23 cellular contexts compared by ENCODE assay signal in the genomic region with DNA sequence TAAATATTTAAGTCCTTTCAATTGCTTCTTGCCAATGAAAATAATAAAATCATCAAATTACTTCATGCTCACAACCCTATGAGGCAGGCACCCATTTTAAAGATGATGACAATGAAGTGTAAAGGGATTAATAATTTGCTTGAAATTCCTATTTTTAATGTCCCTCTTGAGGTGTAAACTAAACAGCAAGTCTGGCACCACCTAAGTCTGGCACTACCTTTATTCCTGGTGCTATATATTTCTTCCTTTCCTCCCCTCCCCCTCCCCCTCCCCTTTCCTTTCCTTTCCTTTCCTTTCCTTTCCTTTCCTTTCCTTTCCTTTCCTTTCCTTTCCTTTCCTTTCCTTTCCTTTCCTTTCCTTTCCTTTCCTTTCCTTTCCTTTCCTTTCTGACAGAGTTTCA. TPM values are rescaled to one million over a fixed set of nuclear protein-coding genes. Genes with fewer than 3 reads are reported as not detected.
A peak's percentile ranks its signal among the peaks of the same experiment; 100 is the strongest.
DNase-seq lines count a peak whose midpoint lies in the region; ATAC-seq, FAIRE-seq and TF ChIP-seq lines count a peak whose summit lies in the region.
"Had no signal": no experiment of that assay in that cellular context is flagged by ENCODE, and none has a peak within 500 bp of the region (broad histone marks: within the 10 kb centered on the region; RNA-seq: fewer than 3 reads in every experiment).

No MANE protein-coding gene starts in this region.

- no peak overlapping the region for H3K27ac ChIP-seq in K562 (ENCODE audit: extremely low read depth, low read depth, low read length)
- H3K27ac ChIP-seq: HL-60 had no signal

- ATAC-seq in stimulated activated naive CD8-positive, alpha-beta T cell treated with anti-CD3 and anti-CD28 coated beads, Interleukin-15, Interleukin-2, amounts not matched to agents 100 U/mL and 50 U/mL, for 24 hours: no peak
- ATAC-seq in K562 (no peak), HG02610 (IDR thresholded peaks at IDR 0.05; ENCODE audit: unreplicated experiment) (no peak)
- ATAC-seq: GM12878 had no signal

- no peak for TF ChIP-seq RAD21 in K562 (CRISPR knock-in tag; conservative IDR thresholded peaks at IDR 0.05 in 1 of 2, IDR thresholded peaks at IDR 0.05 in 1 of 2)

- FAIRE-seq in K562 (lab: Jason Lieb, UNC): no peak
- FAIRE-seq: A204.1, GM12878, H1 had no signal

- peaks cover 7% of the 10 kb centered on the region for H3K9me3 Mint-ChIP-seq in stimulated activated naive CD8-positive, alpha-beta T cell treated with anti-CD3 and anti-CD28 coated beads, Interleukin-15, Interleukin-2, amounts not matched to agents 100 ng/mL and 50 ng/mL, for 24 hours
- H3K9me3 Mint-ChIP-seq in progenitor cell of endocrine pancreas (ENCODE audit: low read depth): peaks cover 14% of the 10 kb centered on the region

- no peak for TF ChIP-seq POLR2A in K562 (conservative IDR thresholded peaks at IDR 0.05)

- H4K20me1 ChIP-seq in K562 (replicated peaks; ENCODE audit: control insufficient read depth, insufficient read depth, low read length): no peaks in the 10 kb centered on the region

- in situ Hi-C loops in K562 (cut with MboI): no loop called here

- peaks cover 5% of the 10 kb centered on the region for H3K36me3 Mint-ChIP-seq in stimulated activated naive CD8-positive, alpha-beta T cell treated with anti-CD3 and anti-CD28 coated beads, Interleukin-15, Interleukin-2, amounts not matched to agents 100 ng/mL and 50 ng/mL, for 24 hours (ENCODE audit: low read depth)
- no peaks in the 10 kb centered on the region for H3K36me3 Mint-ChIP-seq in progenitor cell of endocrine pancreas (ENCODE audit: insufficient read depth)
- H3K36me3 Mint-ChIP-seq: CD4-positive, CD25-positive, alpha-beta regulatory T cell; CD8-positive, alpha-beta memory T cell had no signal

- CTCF ChIA-PET in K562 (lab: Yijun Ruan, JAX; ENCODE audit: low intra/inter-chr PET ratio): no interaction called here

- no peak overlapping the region for H2AFZ ChIP-seq in K562 (ENCODE audit: low read depth, low read length)

- TF ChIP-seq EP300 in K562 (IDR thresholded peaks at IDR 0.05; ENCODE audit: low read length): no peak

- no peak overlapping the region for H3K4me3 Mint-ChIP-seq in stimulated activated naive CD8-positive, alpha-beta T cell treated with anti-CD3 and anti-CD28 coated beads, Interleukin-15, Interleukin-2, amounts not matched to agents 100 ng/mL and 50 ng/mL, for 24 hours
- H3K4me3 Mint-ChIP-seq in progenitor cell of endocrine pancreas (ENCODE audit: low read depth): no peak overlapping the region
- H3K4me3 Mint-ChIP-seq: CD4-positive, CD25-positive, alpha-beta regulatory T cell; CD8-positive, alpha-beta memory T cell had no signal

- no peaks in the 10 kb centered on the region for H3K4me1 Mint-ChIP-seq in stimulated activated naive CD8-positive, alpha-beta T cell treated with anti-CD3 and anti-CD28 coated beads, Interleukin-15, Interleukin-2, amounts not matched to agents 100 ng/mL and 50 ng/mL, for 24 hours (ENCODE audit: low read depth)
- no peaks in the 10 kb centered on the region for H3K4me1 Mint-ChIP-seq in progenitor cell of endocrine pancreas (ENCODE audit: low read depth)
- H3K4me1 Mint-ChIP-seq: CD4-positive, CD25-positive, alpha-beta regulatory T cell; CD8-positive, alpha-beta memory T cell had no signal

- H3K27me3 Mint-ChIP-seq in stimulated activated naive CD8-positive, alpha-beta T cell treated with anti-CD3 and anti-CD28 coated beads, Interleukin-15, Interleukin-2, amounts not matched to agents 100 ng/mL and 50 ng/mL, for 24 hours: no peaks in the 10 kb centered on the region
- peaks cover 7% of the 10 kb centered on the region for H3K27me3 Mint-ChIP-seq in progenitor cell of endocrine pancreas

- H3K4me1 ChIP-seq in K562 (replicated peaks in 1 of 2; ENCODE audit: control insufficient read depth in 2 of 2, insufficient read depth in 2 of 2, low read length in 2 of 2): peaks cover 0 to 6% of the 10 kb centered on the region in 2 experiments; a peak in 2 of 5 replicates
- H3K4me1 ChIP-seq: BE2C had no signal

- no peaks in the 10 kb centered on the region for H3K9me3 ChIP-seq in K562 (replicated peaks; ENCODE audit: control insufficient read depth, insufficient read depth, low read depth, low read length)

- no peak for DNase-seq in stimulated activated naive CD8-positive, alpha-beta T cell treated with anti-CD3 and anti-CD28 coated beads, Interleukin-15, Interleukin-2, amounts not matched to agents 100 U/mL and 50 U/mL, for 24 hours
- no peak for DNase-seq in K562 (ENCODE audit: extremely low read depth in 1 of 4, low spot score in 3 of 4)
- DNase-seq in progenitor cell of endocrine pancreas (ENCODE audit: low spot score, unreplicated experiment): no peak
- DNase-seq in anterior cingulate cortex (lab: John Stamatoyannopoulos, UW): no peak
- DNase-seq: ACHN; BE2C; C1 segment of cervical spinal cord; CD4-positive, CD25-positive, alpha-beta regulatory T cell; CD8-positive, alpha-beta memory T cell; COR-L47; DMS 273 treated with DMSO at 0.1 percent for 48 hours; DMS53; DND-41; EL; HCEC 1CT; IMR-90 had no signal

- intact Hi-C loops in K562 (cut with micrococcal nuclease): no loop called here

- H3K36me3 ChIP-seq in K562 (ENCODE audit: control insufficient read depth, insufficient read depth, low read length): no peaks in the 10 kb centered on the region
- H3K36me3 ChIP-seq: BE2C had no signal

- no peaks in the 10 kb centered on the region for H3K79me2 ChIP-seq in K562 (ENCODE audit: control insufficient read depth, insufficient read depth, low read length)

- peak overlapping the region; percentile 64 for H3K27ac Mint-ChIP-seq in stimulated activated naive CD8-positive, alpha-beta T cell treated with anti-CD3 and anti-CD28 coated beads, Interleukin-15, Interleukin-2, amounts not matched to agents 100 ng/mL and 50 ng/mL, for 24 hours
- peak overlapping the region; percentile 76 for H3K27ac Mint-ChIP-seq in progenitor cell of endocrine pancreas
- H3K27ac Mint-ChIP-seq: CD4-positive, CD25-positive, alpha-beta regulatory T cell; CD8-positive, alpha-beta memory T cell had no signal

- no peak overlapping the region for H3K4me3 ChIP-seq in K562
- H3K4me3 ChIP-seq: GM12878 had no signal

- H3K27me3 ChIP-seq in K562 (ENCODE audit: control insufficient read depth in 2 of 2, insufficient read depth in 2 of 2, low read length in 2 of 2): no peaks in the 10 kb centered on the region
- H3K27me3 ChIP-seq: BE2C had no signal

- no peaks in the 10 kb centered on the region for H3K9me1 ChIP-seq in K562 (ENCODE audit: control insufficient read depth, insufficient read depth, low read length)

- POLR2A ChIA-PET in K562 (lab: Yijun Ruan, JAX): no interaction called here

- H3K9ac ChIP-seq in K562 (ENCODE audit: insufficient read depth in 1 of 2, low read depth in 2 of 2, low read length in 2 of 2): no peak overlapping the region

- H3K4me2 ChIP-seq in K562 (ENCODE audit: insufficient read depth, low read length): no peak overlapping the region

- no peak for TF ChIP-seq CTCF in K562 (IDR thresholded peaks at IDR 0.05 in 2 of 3, conservative IDR thresholded peaks at IDR 0.05 in 1 of 3; ENCODE audit: insufficient read depth in 2 of 3, low read depth in 1 of 3, low read length in 3 of 3)
- no peak for TF ChIP-seq CTCF in progenitor cell of endocrine pancreas (IDR thresholded peaks at IDR 0.05; ENCODE audit: unreplicated experiment)

- BruUV-seq in K562 (replicated peaks; lab: Mats Ljungman, UMichigan): no TSS peak

TF ChIP-seq in K562, 482 proteins besides CTCF, POLR2A, EP300 and RAD21:
- TF ChIP-seq PCBP2 (IDR thresholded peaks at IDR 0.05; ENCODE audit: low read depth, low read length, poor library complexity, severe bottlenecking) (peak; percentile 82), HNRNPK (IDR thresholded peaks at IDR 0.05; ENCODE audit: low read depth, low read length, poor library complexity, severe bottlenecking) (peak; percentile 60), HOXB6 (CRISPR knock-in tag; IDR thresholded peaks at IDR 0.05; ENCODE audit: borderline replicate concordance) (no peak), KDM1A (IDR thresholded peaks at IDR 0.05) (peak in 1 of 2 experiments; percentile 42; a peak in 1 of 4 replicates), PCBP1 (IDR thresholded peaks at IDR 0.05; ENCODE audit: low read depth, low read length, poor library complexity, severe bottlenecking) (peak; percentile 85), ZNF311 (CRISPR knock-in tag; IDR thresholded peaks at IDR 0.05) (no peak)

RNA-seq across cellular contexts. Expression of gene FLT1, which starts 42.2 kb away (rescaled TPM):
- 2.9 and 4.1 TPM in 2 replicates for total RNA-seq in K562 (2011; cell fraction: chromatin; rRNA removed; ENCODE audit: low replicate concordance)
- total RNA-seq in K562 (2011; cell fraction: nucleolus; rRNA removed): 1.3 and 1.7 TPM in 2 replicates
- total RNA-seq in K562 (2011; cell fraction: nucleoplasm; rRNA removed): 1.5 and 3.1 TPM in 2 replicates
- 0.24 and 0.27 TPM in 2 replicates for total RNA-seq in K562 (2014; rRNA removed)
- total RNA-seq in K562 (2014; rRNA removed; fragmentation: Illumina TruSeq; extraction: Trizol): 0.19 and 0.22 TPM in 2 replicates
- total RNA-seq in K562 (2015; rRNA removed; fragmentation: Illumina TruSeq; extraction: Trizol): 0.04 TPM in 2 replicates
- total RNA-seq in K562 (2021): 0.22 and 0.40 TPM in 2 replicates
- 0.77 and 2.0 TPM in 2 replicates for polyA plus RNA-seq in K562 (2011; rRNA removed)
- polyA plus RNA-seq in K562 (2011; cell fraction: cytosol; rRNA removed): 0.37 and 0.45 TPM in 2 replicates
- 0.97 and 1.0 TPM in 2 replicates for polyA plus RNA-seq in K562 (2011; cell fraction: nucleus; rRNA removed)
- polyA plus RNA-seq in K562 (2012): 0.60 and 0.91 TPM in 2 replicates
- polyA plus RNA-seq in K562 (2014; fragmentation: Illumina TruSeq; extraction: Trizol): 0.17 and 0.22 TPM in 2 replicates
- under 1 TPM; 0.04 to 0.10 TPM for polyA plus RNA-seq in K562 (2014; fragmentation: Nextera tagmentation; extraction: Ambion mirVana)
- polyA plus RNA-seq in K562 (2014; rRNA removed): 0.01 TPM in 1 of 2 replicates, not detected in the other
- 2.5 and 4.0 TPM in 2 replicates for polyA minus RNA-seq in K562 (2011; rRNA and poly(A)+ RNA removed)
- 0.55 and 1.4 TPM in 2 replicates for polyA minus RNA-seq in K562 (2011; cell fraction: cytosol; rRNA and poly(A)+ RNA removed)
- polyA minus RNA-seq in K562 (2011; cell fraction: nucleus; rRNA and poly(A)+ RNA removed): 0.56 and 0.81 TPM in 2 replicates
- total RNA-seq in progenitor cell of endocrine pancreas: 0.81 and 1.2 TPM in 2 replicates
- total RNA-seq: G401 had no signal
- polyA plus RNA-seq: CD8-positive, alpha-beta memory T cell had no signal
